28 cellular contexts compared by ENCODE assay signal in genomic region chr18:1468550-1468949, GRCh38.
"Had no signal": no experiment of that assay in that cellular context is flagged by ENCODE, and none has a peak within 500 bp of the region (broad histone marks: within the 10 kb centered on the region; RNA-seq: fewer than 3 reads in every experiment).

No MANE protein-coding gene starts in this region.

- H3K27ac ChIP-seq: colonic mucosa, coronary artery, dorsolateral prefrontal cortex, epithelial cell of prostate, esophagus muscularis mucosa, esophagus squamous epithelium, foreskin keratinocyte, gastrocnemius medialis, gastroesophageal sphincter, heart left ventricle, heart right ventricle had no signal

- H3K36me3 ChIP-seq: colonic mucosa, esophagus muscularis mucosa, esophagus squamous epithelium, gastrocnemius medialis, gastroesophageal sphincter, heart left ventricle, heart right ventricle had no signal

- H3K4me3 ChIP-seq: colonic mucosa, coronary artery, dorsolateral prefrontal cortex, esophagus muscularis mucosa, esophagus squamous epithelium, gastrocnemius medialis, gastroesophageal sphincter, heart left ventricle, heart right ventricle had no signal

- H3K27me3 ChIP-seq: colonic mucosa, esophagus muscularis mucosa, esophagus squamous epithelium, foreskin keratinocyte, gastrocnemius medialis, gastroesophageal sphincter, heart left ventricle, heart right ventricle had no signal

- H3K4me1 ChIP-seq: colonic mucosa, esophagus muscularis mucosa, esophagus squamous epithelium, foreskin keratinocyte, gastrocnemius medialis, gastroesophageal sphincter, heart left ventricle, heart right ventricle had no signal

- ATAC-seq: effector memory CD8-positive, alpha-beta T cell; esophagus mucosa; foreskin keratinocyte; gastrocnemius medialis; gastroesophageal sphincter; heart left ventricle; heart right ventricle had no signal

- FAIRE-seq: colon, endometrium, endothelial cell of umbilical vein, frontal cortex had no signal

- H3K9me3 ChIP-seq: colonic mucosa, esophagus muscularis mucosa, esophagus squamous epithelium, gastrocnemius medialis, gastroesophageal sphincter, heart left ventricle, heart right ventricle had no signal

- DNase-seq: colonic mucosa; cortex of kidney; dermis blood vessel endothelial cell; dorsolateral prefrontal cortex; effector CD4-positive, alpha-beta T cell; effector CD8-positive, alpha-beta T cell; effector memory CD4-positive, alpha-beta T cell; effector memory CD8-positive, alpha-beta T cell; endodermal cell; erythroblast; esophagus squamous epithelium; foreskin fibroblast; foreskin keratinocyte; foreskin melanocyte; gastrocnemius medialis; glutamatergic neuron; head of caudate nucleus; heart left ventricle; heart right ventricle had no signal
